1 cellular context compared by ENCODE assay signal in the genomic region with DNA sequence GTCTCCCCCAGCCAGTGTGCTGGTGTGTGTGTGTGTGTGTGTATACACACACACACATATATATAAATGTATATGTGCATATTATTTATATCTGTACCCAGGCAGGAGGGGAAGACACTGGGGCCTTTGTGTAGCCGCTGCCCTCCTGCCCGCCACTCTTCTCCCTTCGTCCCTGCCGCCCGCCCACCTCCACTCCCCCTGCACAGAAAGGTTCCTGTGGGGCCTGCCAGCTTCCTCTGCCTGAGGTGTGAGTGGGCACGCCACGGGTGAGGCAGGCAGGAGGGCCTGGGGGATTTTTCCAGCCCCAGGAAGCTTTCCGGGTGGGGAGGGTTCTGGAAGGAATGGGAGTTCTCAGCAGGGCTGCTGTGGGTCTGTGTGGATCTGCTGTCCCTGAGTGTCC.
TF ChIP-seq lines count a peak whose summit lies in the region.

No MANE protein-coding gene starts in this region.

TF ChIP-seq in IMR-90, 13 proteins besides CTCF, POLR2A, EP300 and RAD21:
- TF ChIP-seq BHLHE40 (IDR thresholded peaks at IDR 0.05; ENCODE audit: low read depth, low read length): no peak
- no peak for TF ChIP-seq CHD1 (IDR thresholded peaks at IDR 0.05; ENCODE audit: low read depth, low read length)
- no peak for TF ChIP-seq NFE2L2 (IDR thresholded peaks at IDR 0.05; ENCODE audit: low read depth, low read length)
- no peak for TF ChIP-seq RCOR1 (IDR thresholded peaks at IDR 0.05; ENCODE audit: insufficient replicate concordance, low read length)
- TF ChIP-seq, protein P1, sequence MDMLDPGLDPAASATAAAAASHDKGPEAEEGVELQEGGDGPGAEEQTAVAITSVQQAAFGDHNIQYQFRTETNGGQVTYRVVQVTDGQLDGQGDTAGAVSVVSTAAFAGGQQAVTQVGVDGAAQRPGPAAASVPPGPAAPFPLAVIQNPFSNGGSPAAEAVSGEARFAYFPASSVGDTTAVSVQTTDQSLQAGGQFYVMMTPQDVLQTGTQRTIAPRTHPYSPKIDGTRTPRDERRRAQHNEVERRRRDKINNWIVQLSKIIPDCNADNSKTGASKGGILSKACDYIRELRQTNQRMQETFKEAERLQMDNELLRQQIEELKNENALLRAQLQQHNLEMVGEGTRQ (IDR thresholded peaks at IDR 0.05; ENCODE audit: low read depth, low read length): no peak
- no peak for TF ChIP-seq MAFK (IDR thresholded peaks at IDR 0.05; ENCODE audit: low read depth, low read length)
- TF ChIP-seq MAZ (IDR thresholded peaks at IDR 0.05; ENCODE audit: borderline replicate concordance, low read depth, low read length): no peak
- TF ChIP-seq SMC3 (IDR thresholded peaks at IDR 0.05; ENCODE audit: low read depth, low read length): no peak
- no peak for TF ChIP-seq CEBPB (IDR thresholded peaks at IDR 0.05; ENCODE audit: low read depth, low read length)
- TF ChIP-seq RFX5 (IDR thresholded peaks at IDR 0.05; ENCODE audit: low read depth, low read length): no peak
- no peak for TF ChIP-seq MXI1 (IDR thresholded peaks at IDR 0.05; ENCODE audit: borderline replicate concordance, low read depth, low read length)
- no peak for TF ChIP-seq FOS (IDR thresholded peaks at IDR 0.05; ENCODE audit: low read depth, low read length)
